Comparison of ENCODE assay signal across 12 cellular contexts in genomic region chr4:142095886-142096605, GRCh38.
DNase-seq lines count a peak whose midpoint lies in the region; ATAC-seq and TF ChIP-seq lines count a peak whose summit lies in the region.
"Had no signal": no experiment of that assay in that cellular context is flagged by ENCODE, and none has a peak within 500 bp of the region (broad histone marks: within the 10 kb centered on the region; RNA-seq: fewer than 3 reads in every experiment).

No MANE protein-coding gene starts in this region.

- H3K4me1 Mint-ChIP-seq in WTC11, result no peaks in the 10 kb centered on the region

- TF ChIP-seq CTCF in HFF-Myc (IDR thresholded peaks at IDR 0.05; ENCODE audit: low read depth, low read length, missing control alignments), result no peak
- TF ChIP-seq CTCF in fibroblast of mammary gland (conservative IDR thresholded peaks at IDR 0.05; ENCODE audit: control insufficient read depth, insufficient read depth, low read depth, low read length), result no peak
- TF ChIP-seq CTCF in WTC11 (IDR thresholded peaks at IDR 0.05), result no peak

- no peak overlapping the region for H3K27ac Mint-ChIP-seq in WTC11

- CTCF ChIA-PET in WTC11 (lab: Charles Lee), result no interaction called here

- ATAC-seq in WTC11 (no peak), HG03565 (IDR thresholded peaks at IDR 0.05; ENCODE audit: unreplicated experiment) (no peak)
- ATAC-seq: left lobe of liver had no signal

- no peaks in the 10 kb centered on the region; the same call in 1 of the 2 replicates for H3K9me3 Mint-ChIP-seq in WTC11

- H3K36me3 Mint-ChIP-seq in WTC11, result no peaks in the 10 kb centered on the region

- H3K4me3 Mint-ChIP-seq in WTC11, result no peak overlapping the region

- H3K27me3 Mint-ChIP-seq in WTC11 (ENCODE audit: low read depth), result no peaks in the 10 kb centered on the region

- POLR2A ChIA-PET in WTC11 (lab: Charles Lee), result no interaction called here

- no peak overlapping the region for H3K4me3 ChIP-seq in HFF-Myc (replicated peaks; ENCODE audit: low read depth, low read length)
- no peak overlapping the region for H3K4me3 ChIP-seq in fibroblast of mammary gland (ENCODE audit: control insufficient read depth, low read depth, low read length)

- peak; percentile 83 for DNase-seq in HFF-Myc (ENCODE audit: extremely low read depth, low read depth)
- DNase-seq in RKO (ENCODE audit: low spot score), result peak; percentile 83
- peak; percentile 97 for DNase-seq in fibroblast of mammary gland (ENCODE audit: low read depth)
- DNase-seq in superior temporal gyrus (ENCODE audit: extremely low spot score), result peak; percentile 40
- DNase-seq in activated effector memory CD4-positive, alpha-beta T cell treated with Interleukin-2 at 50 U/mL for 16 hours, result no peak
- no peak for DNase-seq in WTC11 (ENCODE audit: low spot score)
- no peak for DNase-seq in activated T-cell treated with anti-CD3 and anti-CD28 coated beads for 4 hours
- DNase-seq: activated CD4-positive, CD25-positive, alpha-beta regulatory T cell; NCI-H187; stimulated activated CD4-positive, alpha-beta T cell treated with anti-CD3 and anti-CD28 coated beads, Interleukin-4, amount 100 ng/mL, for 24 hours had no signal

TF ChIP-seq in WTC11, 78 proteins besides CTCF, POLR2A, EP300 and RAD21:
- TF ChIP-seq ATF2 (CRISPR knock-in tag; IDR thresholded peaks at IDR 0.05; ENCODE audit: borderline replicate concordance, low read depth) (no peak), ELF4 (CRISPR knock-in tag; IDR thresholded peaks at IDR 0.05; ENCODE audit: low read depth) (no peak), ZNF396 (CRISPR knock-in tag; IDR thresholded peaks at IDR 0.05; ENCODE audit: borderline replicate concordance) (no peak), PRDM15 (CRISPR knock-in tag; IDR thresholded peaks at IDR 0.05) (no peak), ETV6 (CRISPR knock-in tag; IDR thresholded peaks at IDR 0.05) (no peak), ZNF512 (CRISPR knock-in tag; IDR thresholded peaks at IDR 0.05; ENCODE audit: borderline replicate concordance) (no peak), FOXJ3 (CRISPR knock-in tag; IDR thresholded peaks at IDR 0.05; ENCODE audit: borderline replicate concordance) (no peak), ZNF138 (CRISPR knock-in tag; conservative IDR thresholded peaks at IDR 0.05) (no peak), ZNF425 (CRISPR knock-in tag; conservative IDR thresholded peaks at IDR 0.05) (no peak), MXD4 (CRISPR knock-in tag; IDR thresholded peaks at IDR 0.05; ENCODE audit: borderline replicate concordance) (no peak), TCF7 (CRISPR knock-in tag; IDR thresholded peaks at IDR 0.05; ENCODE audit: low read depth) (no peak), HMGXB4 (CRISPR knock-in tag; IDR thresholded peaks at IDR 0.05) (no peak), IRF2 (CRISPR knock-in tag; IDR thresholded peaks at IDR 0.05; ENCODE audit: borderline replicate concordance, low read depth) (no peak), NFATC4 (CRISPR knock-in tag; IDR thresholded peaks at IDR 0.05) (no peak), FOXP1 (CRISPR knock-in tag; IDR thresholded peaks at IDR 0.05; ENCODE audit: borderline replicate concordance) (no peak), GRHL2 (CRISPR knock-in tag; IDR thresholded peaks at IDR 0.05; ENCODE audit: insufficient replicate concordance, severe bottlenecking) (no peak)
TF ChIP-seq in WTC11: peak in this region for 0.

Comparison
In these comparisons a context has a peak if more than half of its experiments do, and no peak if none do; other contexts are left out.
1. DNase-seq: peak in HFF-Myc (single experiment), RKO (single experiment), fibroblast of mammary gland (single experiment) and superior temporal gyrus (single experiment); none in activated effector memory CD4-positive, alpha-beta T cell treated with Interleukin-2 at 50 U/mL for 16 hours (single experiment), WTC11 (single experiment) and activated T-cell treated with anti-CD3 and anti-CD28 coated beads for 4 hours (single experiment).